In the genomic region with DNA sequence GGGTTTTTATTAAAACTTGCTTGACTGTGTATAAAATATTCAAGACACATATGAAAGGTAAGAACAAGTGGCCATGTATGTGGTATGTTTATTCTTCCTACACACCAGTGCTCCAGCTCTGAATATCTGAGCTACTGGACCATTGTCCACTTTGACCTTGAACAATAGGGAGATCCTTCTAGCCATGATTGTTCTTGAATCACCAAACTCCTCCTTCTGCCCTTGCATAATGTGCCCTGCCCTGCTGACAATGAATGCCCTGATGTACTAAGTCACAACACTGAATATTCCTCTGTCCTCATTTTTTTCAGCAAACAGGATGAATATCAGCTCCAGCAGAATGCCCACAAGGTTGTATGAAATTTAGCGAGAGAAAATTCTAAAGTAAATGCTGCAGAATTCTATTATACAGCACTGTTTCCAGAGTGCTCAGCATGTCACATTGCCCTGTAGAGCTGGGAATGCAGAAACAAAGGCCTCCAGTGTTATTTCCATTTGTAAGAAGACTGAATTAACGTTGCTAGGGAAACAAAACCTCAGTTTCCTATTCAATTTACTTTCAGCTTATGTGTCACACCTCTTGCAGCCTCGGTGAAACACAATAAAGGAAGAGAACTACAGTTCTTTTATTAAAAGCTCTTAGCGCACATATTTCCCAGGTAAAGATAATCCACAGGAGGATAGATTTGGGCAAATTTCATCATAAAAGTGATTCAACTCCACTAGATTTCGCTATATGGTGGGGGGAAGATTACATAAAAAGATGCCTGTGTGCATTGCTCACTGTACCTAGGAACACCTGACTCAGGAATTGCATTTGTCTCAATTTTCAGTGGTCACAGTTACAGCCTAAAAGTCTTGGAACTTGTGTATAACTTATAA, we compare ENCODE assay signal across 19 cellular contexts.
DNase-seq lines count a peak whose midpoint lies in the region; ATAC-seq and TF ChIP-seq lines count a peak whose summit lies in the region.
"Had no signal": no experiment of that assay in that cellular context is flagged by ENCODE, and none has a peak within 500 bp of the region (broad histone marks: within the 10 kb centered on the region; RNA-seq: fewer than 3 reads in every experiment).

No MANE protein-coding gene starts in this region.

- no peak overlapping the region for H3K4me3 Mint-ChIP-seq in MCF 10A (ENCODE audit: unreplicated experiment)
- H3K4me3 Mint-ChIP-seq in stimulated activated naive CD8-positive, alpha-beta T cell treated with anti-CD3 and anti-CD28 coated beads, Interleukin-15, amount 100 ng/mL, for 72 hours: no peak overlapping the region
- H3K4me3 Mint-ChIP-seq in stimulated activated memory B cell treated with anti-CD40 and anti-IgM and Interleukin-4, amounts not matched to agents 10 μg/mL and 1 μg/mL and 100 μg/mL, for 72 hours: no peak overlapping the region
- H3K4me3 Mint-ChIP-seq: activated CD8-positive, alpha-beta T cell treated with anti-CD3 and anti-CD28 coated beads for 36 hours; natural killer cell treated with Interleukin-12 subunit alpha and Interleukin-12 subunit beta and Interleukin-15 and Interleukin-18, amount 100 ng/mL, for 72 hours had no signal

- CTCF ChIA-PET in MCF 10A (lab: Yijun Ruan, JAX): interaction anchor here (0.6 to 1.8 kb wide), 6 partner anchors 10 to 316 kb away, joined by 3 to 4 read pairs (median 4); no protein-coding TSS in a partner anchor

- POLR2A ChIA-PET in MCF 10A (lab: Yijun Ruan, JAX): interaction anchor here (0.7 to 1.0 kb wide), 2 partner anchors 76 to 208 kb away, joined by 3 to 4 read pairs; no protein-coding TSS in a partner anchor

- H3K27me3 Mint-ChIP-seq in MCF 10A (ENCODE audit: insufficient read depth, unreplicated experiment): no peaks in the 10 kb centered on the region
- H3K27me3 Mint-ChIP-seq in stimulated activated naive CD8-positive, alpha-beta T cell treated with anti-CD3 and anti-CD28 coated beads, Interleukin-15, amount 100 ng/mL, for 72 hours: no peaks in the 10 kb centered on the region
- H3K27me3 Mint-ChIP-seq in stimulated activated memory B cell treated with anti-CD40 and anti-IgM and Interleukin-4, amounts not matched to agents 10 μg/mL and 1 μg/mL and 100 μg/mL, for 72 hours: peaks cover 10% of the 10 kb centered on the region

- H3K4me1 Mint-ChIP-seq in MCF 10A (ENCODE audit: insufficient read depth, unreplicated experiment): peaks cover 11% of the 10 kb centered on the region
- H3K4me1 Mint-ChIP-seq in stimulated activated naive CD8-positive, alpha-beta T cell treated with anti-CD3 and anti-CD28 coated beads, Interleukin-15, amount 100 ng/mL, for 72 hours: peaks cover 12% of the 10 kb centered on the region
- no peaks in the 10 kb centered on the region for H3K4me1 Mint-ChIP-seq in stimulated activated memory B cell treated with anti-CD40 and anti-IgM and Interleukin-4, amounts not matched to agents 10 μg/mL and 1 μg/mL and 100 μg/mL, for 72 hours

- TF ChIP-seq CTCF in MCF 10A (IDR thresholded peaks at IDR 0.05; ENCODE audit: unreplicated experiment): no peak

- intact Hi-C loops in MCF 10A (cut with micrococcal nuclease) (no loop called here), left colon (cut with DNase I, micrococcal nuclease) (no loop called here)

- H3K9me3 Mint-ChIP-seq in MCF 10A (ENCODE audit: unreplicated experiment): no peaks in the 10 kb centered on the region
- no peaks in the 10 kb centered on the region for H3K9me3 Mint-ChIP-seq in stimulated activated naive CD8-positive, alpha-beta T cell treated with anti-CD3 and anti-CD28 coated beads, Interleukin-15, amount 100 ng/mL, for 72 hours
- no peaks in the 10 kb centered on the region for H3K9me3 Mint-ChIP-seq in stimulated activated memory B cell treated with anti-CD40 and anti-IgM and Interleukin-4, amounts not matched to agents 10 μg/mL and 1 μg/mL and 100 μg/mL, for 72 hours
- H3K9me3 Mint-ChIP-seq: activated CD8-positive, alpha-beta T cell treated with anti-CD3 and anti-CD28 coated beads for 36 hours; natural killer cell treated with Interleukin-12 subunit alpha and Interleukin-12 subunit beta and Interleukin-15 and Interleukin-18, amount 100 ng/mL, for 72 hours had no signal

- DNase-seq in NCI-H748 (lab: John Stamatoyannopoulos, UW; ENCODE audit: unreplicated experiment): peak; percentile 45
- DNase-seq in MCF 10A (ENCODE audit: unreplicated experiment): peak; percentile 49
- DNase-seq in iPS DF 4.7 (ENCODE audit: extremely low read depth, low spot score): peak; percentile 28
- peak; percentile 57 for DNase-seq in renal cortical epithelial cell (ENCODE audit: low read depth)
- DNase-seq in stimulated activated naive CD8-positive, alpha-beta T cell treated with anti-CD3 and anti-CD28 coated beads, Interleukin-15, amount 100 ng/mL, for 72 hours: no peak
- DNase-seq in left colon: no peak
- DNase-seq: activated CD8-positive, alpha-beta T cell treated with anti-CD3 and anti-CD28 coated beads for 36 hours; aorta; effector memory CD4-positive, alpha-beta T cell; left lung; NCI-H82; stimulated activated naive CD4-positive, alpha-beta T cell treated with Interleukin-2 at 50 U/mL for 16 hours; T1000 had no signal

- H3K27ac Mint-ChIP-seq in MCF 10A (ENCODE audit: low read depth, unreplicated experiment): no peak overlapping the region
- no peak overlapping the region for H3K27ac Mint-ChIP-seq in stimulated activated naive CD8-positive, alpha-beta T cell treated with anti-CD3 and anti-CD28 coated beads, Interleukin-15, amount 100 ng/mL, for 72 hours
- H3K27ac Mint-ChIP-seq in stimulated activated memory B cell treated with anti-CD40 and anti-IgM and Interleukin-4, amounts not matched to agents 10 μg/mL and 1 μg/mL and 100 μg/mL, for 72 hours: no peak overlapping the region
- H3K27ac Mint-ChIP-seq: activated CD8-positive, alpha-beta T cell treated with anti-CD3 and anti-CD28 coated beads for 36 hours; natural killer cell treated with Interleukin-12 subunit alpha and Interleukin-12 subunit beta and Interleukin-15 and Interleukin-18, amount 100 ng/mL, for 72 hours had no signal

- no peaks in the 10 kb centered on the region for H3K36me3 Mint-ChIP-seq in MCF 10A (ENCODE audit: insufficient read depth, unreplicated experiment)
- H3K36me3 Mint-ChIP-seq in stimulated activated memory B cell treated with anti-CD40 and anti-IgM and Interleukin-4, amounts not matched to agents 10 μg/mL and 1 μg/mL and 100 μg/mL, for 72 hours: no peaks in the 10 kb centered on the region
- H3K36me3 Mint-ChIP-seq: natural killer cell treated with Interleukin-12 subunit alpha and Interleukin-12 subunit beta and Interleukin-15 and Interleukin-18, amount 100 ng/mL, for 72 hours had no signal

- ATAC-seq in GM21825 (IDR thresholded peaks at IDR 0.05; ENCODE audit: unreplicated experiment) (no peak), left colon (no peak)
- ATAC-seq in stimulated activated naive CD8-positive, alpha-beta T cell treated with anti-CD3 and anti-CD28 coated beads, Interleukin-15, amount 100 ng/mL, for 72 hours: no peak
- ATAC-seq in stimulated activated memory B cell treated with anti-CD40 and anti-IgM and Interleukin-4, amounts not matched to agents 10 μg/mL and 1 μg/mL and 100 μg/mL, for 72 hours: no peak
- ATAC-seq: activated CD8-positive, alpha-beta T cell treated with anti-CD3 and anti-CD28 coated beads for 36 hours; K562; natural killer cell treated with Interleukin-12 subunit alpha and Interleukin-12 subunit beta and Interleukin-15 and Interleukin-18, amount 100 ng/mL, for 72 hours; Right ventricle myocardium inferior; sciatic nerve had no signal

- no TSS peak for BruUV-seq in MCF 10A (replicated peaks; lab: Mats Ljungman, UMichigan)

Comparison
In these comparisons a context has a peak if more than half of its experiments do, and no peak if none do; other contexts are left out.
1. DNase-seq: peak in NCI-H748 (single experiment), MCF 10A (single experiment), iPS DF 4.7 (single experiment) and renal cortical epithelial cell (single experiment); none in stimulated activated naive CD8-positive, alpha-beta T cell treated with anti-CD3 and anti-CD28 coated beads, Interleukin-15, amount 100 ng/mL, for 72 hours (0 of 2) and left colon (0 of 2).